ENCODE assay signal across 1 cellular context in the genomic region with DNA sequence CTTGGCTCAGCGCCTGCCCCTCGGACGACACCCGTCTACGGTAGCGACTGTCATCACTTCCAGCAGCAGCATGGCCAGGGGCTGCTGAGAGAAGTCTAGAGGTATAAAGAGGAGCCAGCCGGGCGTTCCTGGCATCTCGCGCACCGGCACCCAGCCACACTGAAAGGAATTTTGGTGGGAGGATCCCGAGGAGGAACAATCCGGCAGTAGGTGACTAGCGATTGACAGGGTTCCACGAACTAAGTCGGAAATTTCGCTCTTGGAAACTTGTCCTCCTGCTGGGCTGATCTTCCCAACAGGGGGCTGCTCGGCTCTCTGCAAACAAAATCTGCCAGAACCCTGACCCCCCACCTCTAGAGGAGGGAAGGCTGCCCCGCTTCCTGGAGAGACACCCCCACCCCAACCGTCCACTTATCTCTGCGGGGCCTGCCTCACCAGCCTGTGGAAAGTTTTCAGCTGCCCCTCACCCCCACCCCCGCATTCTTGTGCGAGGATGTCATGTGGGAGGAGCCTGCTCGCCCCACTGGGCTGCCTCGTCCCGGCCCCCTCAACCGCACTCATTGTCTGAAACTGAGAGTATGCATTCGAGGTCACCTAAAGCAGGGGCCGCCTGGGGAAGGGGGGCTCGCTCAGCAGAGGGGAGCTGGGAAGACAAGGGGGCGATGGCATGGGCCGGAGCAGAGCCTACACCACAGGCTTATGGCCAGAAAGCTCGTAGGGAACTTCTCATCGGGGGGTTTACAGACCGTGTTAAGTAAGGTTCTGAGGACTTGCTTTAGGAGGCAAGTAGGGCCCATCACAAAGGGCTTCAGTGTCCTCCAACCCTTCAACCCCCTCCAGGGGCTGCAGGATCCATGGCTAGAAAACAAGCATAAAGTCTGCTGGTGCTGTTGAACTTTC.
TF ChIP-seq lines count a peak whose summit lies in the region.

No MANE protein-coding gene starts in this region.

TF ChIP-seq in HepG2, 621 proteins besides CTCF, POLR2A, EP300 and RAD21 (continued from another document and continues in another):
- TF ChIP-seq, protein P1, sequence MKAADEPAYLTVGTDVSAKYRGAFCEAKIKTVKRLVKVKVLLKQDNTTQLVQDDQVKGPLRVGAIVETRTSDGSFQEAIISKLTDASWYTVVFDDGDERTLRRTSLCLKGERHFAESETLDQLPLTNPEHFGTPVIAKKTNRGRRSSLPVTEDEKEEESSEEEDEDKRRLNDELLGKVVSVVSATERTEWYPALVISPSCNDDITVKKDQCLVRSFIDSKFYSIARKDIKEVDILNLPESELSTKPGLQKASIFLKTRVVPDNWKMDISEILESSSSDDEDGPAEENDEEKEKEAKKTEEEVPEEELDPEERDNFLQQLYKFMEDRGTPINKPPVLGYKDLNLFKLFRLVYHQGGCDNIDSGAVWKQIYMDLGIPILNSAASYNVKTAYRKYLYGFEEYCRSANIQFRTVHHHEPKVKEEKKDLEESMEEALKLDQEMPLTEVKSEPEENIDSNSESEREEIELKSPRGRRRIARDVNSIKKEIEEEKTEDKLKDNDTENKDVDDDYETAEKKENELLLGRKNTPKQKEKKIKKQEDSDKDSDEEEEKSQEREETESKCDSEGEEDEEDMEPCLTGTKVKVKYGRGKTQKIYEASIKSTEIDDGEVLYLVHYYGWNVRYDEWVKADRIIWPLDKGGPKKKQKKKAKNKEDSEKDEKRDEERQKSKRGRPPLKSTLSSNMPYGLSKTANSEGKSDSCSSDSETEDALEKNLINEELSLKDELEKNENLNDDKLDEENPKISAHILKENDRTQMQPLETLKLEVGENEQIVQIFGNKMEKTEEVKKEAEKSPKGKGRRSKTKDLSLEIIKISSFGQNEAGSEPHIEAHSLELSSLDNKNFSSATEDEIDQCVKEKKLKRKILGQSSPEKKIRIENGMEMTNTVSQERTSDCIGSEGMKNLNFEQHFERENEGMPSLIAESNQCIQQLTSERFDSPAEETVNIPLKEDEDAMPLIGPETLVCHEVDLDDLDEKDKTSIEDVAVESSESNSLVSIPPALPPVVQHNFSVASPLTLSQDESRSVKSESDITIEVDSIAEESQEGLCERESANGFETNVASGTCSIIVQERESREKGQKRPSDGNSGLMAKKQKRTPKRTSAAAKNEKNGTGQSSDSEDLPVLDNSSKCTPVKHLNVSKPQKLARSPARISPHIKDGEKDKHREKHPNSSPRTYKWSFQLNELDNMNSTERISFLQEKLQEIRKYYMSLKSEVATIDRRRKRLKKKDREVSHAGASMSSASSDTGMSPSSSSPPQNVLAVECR (CRISPR knock-in tag; IDR thresholded peaks at IDR 0.05; ENCODE audit: borderline replicate concordance), result peak; percentile 18; the same call in 1 of the 2 replicates
- TF ChIP-seq, protein P2, sequence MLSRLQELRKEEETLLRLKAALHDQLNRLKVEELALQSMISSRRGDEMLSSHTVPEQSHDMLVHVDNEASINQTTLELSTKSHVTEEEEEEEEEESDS (CRISPR knock-in tag; IDR thresholded peaks at IDR 0.05; ENCODE audit: borderline replicate concordance), result no peak
- no peak for TF ChIP-seq MAFF (IDR thresholded peaks at IDR 0.05; ENCODE audit: low read depth, low read length)
- TF ChIP-seq ZNF558 (CRISPR knock-in tag; IDR thresholded peaks at IDR 0.05; ENCODE audit: borderline replicate concordance), result peak; percentile 5; the same call in 1 of the 2 replicates
- TF ChIP-seq NRL (CRISPR knock-in tag; IDR thresholded peaks at IDR 0.05; ENCODE audit: borderline replicate concordance), result peak; percentile 69; the same call in 1 of the 2 replicates
- TF ChIP-seq ONECUT2 (CRISPR knock-in tag; IDR thresholded peaks at IDR 0.05), result no peak
- TF ChIP-seq NFYB (CRISPR knock-in tag; IDR thresholded peaks at IDR 0.05), result no peak
- TF ChIP-seq ISL2 (CRISPR knock-in tag; IDR thresholded peaks at IDR 0.05), result peak; percentile 35; the same call in 1 of the 2 replicates
- no peak for TF ChIP-seq RORA (CRISPR knock-in tag; IDR thresholded peaks at IDR 0.05)
- peak; percentile 16; the same call in 1 of the 2 replicates for TF ChIP-seq POGZ (CRISPR knock-in tag; IDR thresholded peaks at IDR 0.05)
- TF ChIP-seq GATA4 (IDR thresholded peaks at IDR 0.05; ENCODE audit: borderline replicate concordance, low read depth), result no peak
- no peak for TF ChIP-seq ZNF724P (CRISPR knock-in tag; IDR thresholded peaks at IDR 0.05; ENCODE audit: borderline replicate concordance)
- TF ChIP-seq, protein P3, sequence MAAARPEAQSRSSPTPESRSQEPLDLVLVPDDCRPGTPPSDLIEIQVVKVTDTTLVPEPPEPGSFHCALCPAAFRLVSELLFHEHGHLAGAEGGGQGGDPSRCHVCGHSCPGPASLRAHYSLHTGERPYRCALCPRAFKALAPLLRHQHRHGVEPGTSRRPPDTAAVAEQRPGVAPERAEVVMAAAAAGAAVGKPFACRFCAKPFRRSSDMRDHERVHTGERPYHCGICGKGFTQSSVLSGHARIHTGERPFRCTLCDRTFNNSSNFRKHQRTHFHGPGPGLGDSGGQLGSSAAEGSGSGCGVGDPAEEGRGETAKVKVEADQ (CRISPR knock-in tag; IDR thresholded peaks at IDR 0.05; ENCODE audit: borderline replicate concordance), result peak; percentile 73
- peak; percentile 64; the same call in 1 of the 2 replicates for TF ChIP-seq SIN3A (IDR thresholded peaks at IDR 0.05; ENCODE audit: borderline replicate concordance, low read depth, low read length)
- TF ChIP-seq, protein P4, sequence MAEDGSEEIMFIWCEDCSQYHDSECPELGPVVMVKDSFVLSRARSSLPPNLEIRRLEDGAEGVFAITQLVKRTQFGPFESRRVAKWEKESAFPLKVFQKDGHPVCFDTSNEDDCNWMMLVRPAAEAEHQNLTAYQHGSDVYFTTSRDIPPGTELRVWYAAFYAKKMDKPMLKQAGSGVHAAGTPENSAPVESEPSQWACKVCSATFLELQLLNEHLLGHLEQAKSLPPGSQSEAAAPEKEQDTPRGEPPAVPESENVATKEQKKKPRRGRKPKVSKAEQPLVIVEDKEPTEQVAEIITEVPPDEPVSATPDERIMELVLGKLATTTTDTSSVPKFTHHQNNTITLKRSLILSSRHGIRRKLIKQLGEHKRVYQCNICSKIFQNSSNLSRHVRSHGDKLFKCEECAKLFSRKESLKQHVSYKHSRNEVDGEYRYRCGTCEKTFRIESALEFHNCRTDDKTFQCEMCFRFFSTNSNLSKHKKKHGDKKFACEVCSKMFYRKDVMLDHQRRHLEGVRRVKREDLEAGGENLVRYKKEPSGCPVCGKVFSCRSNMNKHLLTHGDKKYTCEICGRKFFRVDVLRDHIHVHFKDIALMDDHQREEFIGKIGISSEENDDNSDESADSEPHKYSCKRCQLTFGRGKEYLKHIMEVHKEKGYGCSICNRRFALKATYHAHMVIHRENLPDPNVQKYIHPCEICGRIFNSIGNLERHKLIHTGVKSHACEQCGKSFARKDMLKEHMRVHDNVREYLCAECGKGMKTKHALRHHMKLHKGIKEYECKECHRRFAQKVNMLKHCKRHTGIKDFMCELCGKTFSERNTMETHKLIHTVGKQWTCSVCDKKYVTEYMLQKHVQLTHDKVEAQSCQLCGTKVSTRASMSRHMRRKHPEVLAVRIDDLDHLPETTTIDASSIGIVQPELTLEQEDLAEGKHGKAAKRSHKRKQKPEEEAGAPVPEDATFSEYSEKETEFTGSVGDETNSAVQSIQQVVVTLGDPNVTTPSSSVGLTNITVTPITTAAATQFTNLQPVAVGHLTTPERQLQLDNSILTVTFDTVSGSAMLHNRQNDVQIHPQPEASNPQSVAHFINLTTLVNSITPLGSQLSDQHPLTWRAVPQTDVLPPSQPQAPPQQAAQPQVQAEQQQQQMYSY (CRISPR knock-in tag; IDR thresholded peaks at IDR 0.05), result no peak
- peak; percentile 92 for TF ChIP-seq TEAD3 (CRISPR knock-in tag; optimal IDR thresholded peaks at IDR 0.05; ENCODE audit: borderline replicate concordance)
- no peak for TF ChIP-seq ZFP82 (CRISPR knock-in tag; IDR thresholded peaks at IDR 0.05; ENCODE audit: borderline replicate concordance)
- TF ChIP-seq, protein P5, sequence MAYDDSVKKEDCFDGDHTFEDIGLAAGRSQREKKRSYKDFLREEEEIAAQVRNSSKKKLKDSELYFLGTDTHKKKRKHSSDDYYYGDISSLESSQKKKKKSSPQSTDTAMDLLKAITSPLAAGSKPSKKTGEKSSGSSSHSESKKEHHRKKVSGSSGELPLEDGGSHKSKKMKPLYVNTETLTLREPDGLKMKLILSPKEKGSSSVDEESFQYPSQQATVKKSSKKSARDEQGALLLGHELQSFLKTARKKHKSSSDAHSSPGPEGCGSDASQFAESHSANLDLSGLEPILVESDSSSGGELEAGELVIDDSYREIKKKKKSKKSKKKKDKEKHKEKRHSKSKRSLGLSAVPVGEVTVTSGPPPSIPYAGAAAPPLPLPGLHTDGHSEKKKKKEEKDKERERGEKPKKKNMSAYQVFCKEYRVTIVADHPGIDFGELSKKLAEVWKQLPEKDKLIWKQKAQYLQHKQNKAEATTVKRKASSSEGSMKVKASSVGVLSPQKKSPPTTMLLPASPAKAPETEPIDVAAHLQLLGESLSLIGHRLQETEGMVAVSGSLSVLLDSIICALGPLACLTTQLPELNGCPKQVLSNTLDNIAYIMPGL (CRISPR knock-in tag; IDR thresholded peaks at IDR 0.05; ENCODE audit: borderline replicate concordance in 1 of 2, low read depth in 1 of 2), result peak in 1 of 2 experiments; percentile 15; a peak in 2 of 4 replicates
- TF ChIP-seq, protein P6, sequence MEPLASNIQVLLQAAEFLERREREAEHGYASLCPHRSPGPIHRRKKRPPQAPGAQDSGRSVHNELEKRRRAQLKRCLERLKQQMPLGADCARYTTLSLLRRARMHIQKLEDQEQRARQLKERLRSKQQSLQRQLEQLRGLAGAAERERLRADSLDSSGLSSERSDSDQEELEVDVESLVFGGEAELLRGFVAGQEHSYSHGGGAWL (CRISPR knock-in tag; IDR thresholded peaks at IDR 0.05), result no peak
- TF ChIP-seq NBN (conservative IDR thresholded peaks at IDR 0.05), result no peak
- no peak for TF ChIP-seq ATAD3A (CRISPR knock-in tag; IDR thresholded peaks at IDR 0.05)
- no peak for TF ChIP-seq SRSF4 (IDR thresholded peaks at IDR 0.05; ENCODE audit: low read depth, low read length, poor library complexity, severe bottlenecking)
- TF ChIP-seq MTF2 (CRISPR knock-in tag; IDR thresholded peaks at IDR 0.05; ENCODE audit: borderline replicate concordance), result no peak
- TF ChIP-seq, protein P7, sequence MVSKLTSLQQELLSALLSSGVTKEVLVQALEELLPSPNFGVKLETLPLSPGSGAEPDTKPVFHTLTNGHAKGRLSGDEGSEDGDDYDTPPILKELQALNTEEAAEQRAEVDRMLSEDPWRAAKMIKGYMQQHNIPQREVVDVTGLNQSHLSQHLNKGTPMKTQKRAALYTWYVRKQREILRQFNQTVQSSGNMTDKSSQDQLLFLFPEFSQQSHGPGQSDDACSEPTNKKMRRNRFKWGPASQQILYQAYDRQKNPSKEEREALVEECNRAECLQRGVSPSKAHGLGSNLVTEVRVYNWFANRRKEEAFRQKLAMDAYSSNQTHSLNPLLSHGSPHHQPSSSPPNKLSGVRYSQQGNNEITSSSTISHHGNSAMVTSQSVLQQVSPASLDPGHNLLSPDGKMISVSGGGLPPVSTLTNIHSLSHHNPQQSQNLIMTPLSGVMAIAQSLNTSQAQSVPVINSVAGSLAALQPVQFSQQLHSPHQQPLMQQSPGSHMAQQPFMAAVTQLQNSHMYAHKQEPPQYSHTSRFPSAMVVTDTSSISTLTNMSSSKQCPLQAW (CRISPR knock-in tag; IDR thresholded peaks at IDR 0.05), result peak; percentile 65; the same call in 1 of the 2 replicates
- no peak for TF ChIP-seq PHB2 (IDR thresholded peaks at IDR 0.05; ENCODE audit: partially characterized antibody)
- TF ChIP-seq ESRRA (CRISPR knock-in tag; IDR thresholded peaks at IDR 0.05; ENCODE audit: low read depth), result no peak
- peak; percentile 98 for TF ChIP-seq JUND (CRISPR knock-in tag; IDR thresholded peaks at IDR 0.05)
- no peak for TF ChIP-seq NPAS2 (CRISPR knock-in tag; IDR thresholded peaks at IDR 0.05; ENCODE audit: borderline replicate concordance)
- no peak for TF ChIP-seq SRF (IDR thresholded peaks at IDR 0.05; ENCODE audit: low read depth, low read length)
- TF ChIP-seq FOXK2 (IDR thresholded peaks at IDR 0.05), result no peak
- TF ChIP-seq ZNF12 (CRISPR knock-in tag; IDR thresholded peaks at IDR 0.05), result no peak
- TF ChIP-seq, protein P8, sequence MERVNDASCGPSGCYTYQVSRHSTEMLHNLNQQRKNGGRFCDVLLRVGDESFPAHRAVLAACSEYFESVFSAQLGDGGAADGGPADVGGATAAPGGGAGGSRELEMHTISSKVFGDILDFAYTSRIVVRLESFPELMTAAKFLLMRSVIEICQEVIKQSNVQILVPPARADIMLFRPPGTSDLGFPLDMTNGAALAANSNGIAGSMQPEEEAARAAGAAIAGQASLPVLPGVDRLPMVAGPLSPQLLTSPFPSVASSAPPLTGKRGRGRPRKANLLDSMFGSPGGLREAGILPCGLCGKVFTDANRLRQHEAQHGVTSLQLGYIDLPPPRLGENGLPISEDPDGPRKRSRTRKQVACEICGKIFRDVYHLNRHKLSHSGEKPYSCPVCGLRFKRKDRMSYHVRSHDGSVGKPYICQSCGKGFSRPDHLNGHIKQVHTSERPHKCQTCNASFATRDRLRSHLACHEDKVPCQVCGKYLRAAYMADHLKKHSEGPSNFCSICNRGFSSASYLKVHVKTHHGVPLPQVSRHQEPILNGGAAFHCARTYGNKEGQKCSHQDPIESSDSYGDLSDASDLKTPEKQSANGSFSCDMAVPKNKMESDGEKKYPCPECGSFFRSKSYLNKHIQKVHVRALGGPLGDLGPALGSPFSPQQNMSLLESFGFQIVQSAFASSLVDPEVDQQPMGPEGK (CRISPR knock-in tag; IDR thresholded peaks at IDR 0.05), result peak; percentile 96
- TF ChIP-seq, protein P9, sequence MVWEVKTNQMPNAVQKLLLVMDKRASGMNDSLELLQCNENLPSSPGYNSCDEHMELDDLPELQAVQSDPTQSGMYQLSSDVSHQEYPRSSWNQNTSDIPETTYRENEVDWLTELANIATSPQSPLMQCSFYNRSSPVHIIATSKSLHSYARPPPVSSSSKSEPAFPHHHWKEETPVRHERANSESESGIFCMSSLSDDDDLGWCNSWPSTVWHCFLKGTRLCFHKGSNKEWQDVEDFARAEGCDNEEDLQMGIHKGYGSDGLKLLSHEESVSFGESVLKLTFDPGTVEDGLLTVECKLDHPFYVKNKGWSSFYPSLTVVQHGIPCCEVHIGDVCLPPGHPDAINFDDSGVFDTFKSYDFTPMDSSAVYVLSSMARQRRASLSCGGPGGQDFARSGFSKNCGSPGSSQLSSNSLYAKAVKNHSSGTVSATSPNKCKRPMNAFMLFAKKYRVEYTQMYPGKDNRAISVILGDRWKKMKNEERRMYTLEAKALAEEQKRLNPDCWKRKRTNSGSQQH (CRISPR knock-in tag; IDR thresholded peaks at IDR 0.05; ENCODE audit: low read depth), result peak; percentile 64; the same call in 1 of the 2 replicates
- no peak for TF ChIP-seq ZNF431 (CRISPR knock-in tag; IDR thresholded peaks at IDR 0.05; ENCODE audit: borderline replicate concordance, low read depth)
- TF ChIP-seq KLF13 (CRISPR knock-in tag; IDR thresholded peaks at IDR 0.05), result no peak
- 0 out of 2 replicates have a peak, but pooled peaks have one; percentile 13 for TF ChIP-seq FIP1L1 (IDR thresholded peaks at IDR 0.05; ENCODE audit: borderline replicate concordance, insufficient read depth, low read depth, low read length)
- no peak for TF ChIP-seq ZNF776 (CRISPR knock-in tag; IDR thresholded peaks at IDR 0.05)
- TF ChIP-seq ZNF251 (CRISPR knock-in tag; IDR thresholded peaks at IDR 0.05), result no peak
- TF ChIP-seq GATAD2A (CRISPR knock-in tag; IDR thresholded peaks at IDR 0.05), result peak; percentile 50
- TF ChIP-seq ZFY (CRISPR knock-in tag; IDR thresholded peaks at IDR 0.05), result no peak; the same call in 1 of the 2 replicates
